10 cellular contexts compared by ENCODE assay signal in genomic region chr1:173861731-173862145, GRCh38. TPM values are rescaled to one million over a fixed set of nuclear protein-coding genes. Genes with fewer than 3 reads are reported as not detected.
DNase-seq lines count a peak whose midpoint lies in the region; ATAC-seq, FAIRE-seq and TF ChIP-seq lines count a peak whose summit lies in the region.
"Had no signal": no experiment of that assay in that cellular context is flagged by ENCODE, and none has a peak within 500 bp of the region (broad histone marks: within the 10 kb centered on the region; RNA-seq: fewer than 3 reads in every experiment).

No MANE protein-coding gene starts in this region.

- BruUV-seq in GM12878 (replicated peaks; lab: Mats Ljungman, UMichigan) = no TSS peak

- SMC1A ChIA-PET in GM12878 (lab: Charles Lee; ENCODE audit: uncharacterized antibody, unreplicated experiment) = interaction anchor here (1.4 to 2.2 kb wide), 2 partner anchors 15 to 1036 kb away, joined by 4 to 5 read pairs; no protein-coding TSS in a partner anchor

- peaks cover 4 to 35% of the 10 kb centered on the region in 2 experiments for H3K36me3 ChIP-seq in GM12878 (ENCODE audit: control insufficient read depth in 2 of 2, insufficient read depth in 2 of 2, low read length in 1 of 2)

- DNase-seq in CMK (ENCODE audit: low read depth) = peak; percentile 49
- peak; percentile 29 to 34 for DNase-seq in Kasumi-1 (lab: John Stamatoyannopoulos, UW)
- no peak for DNase-seq in GM12878 (ENCODE audit: low read depth, low spot score)
- no peak for DNase-seq in sciatic nerve (ENCODE audit: low spot score)
- no peak for DNase-seq in NCI-H510A treated with DMSO at 0.1 percent for 48 hours (lab: John Stamatoyannopoulos, UW)
- DNase-seq in NCI-H1092 treated with DMSO at 0.1 percent for 48 hours (lab: John Stamatoyannopoulos, UW) = no peak
- DNase-seq: DMS153, left ventricle myocardium superior, T-cell had no signal

- no peaks in the 10 kb centered on the region for H3K9me3 ChIP-seq in GM12878 (replicated peaks; ENCODE audit: control insufficient read depth, insufficient read depth, low read length)

- CTCF ChIA-PET in GM12878 (lab: Yijun Ruan, JAX) = interaction anchor here (0.7 kb wide), 1 partner anchor 432 kb away, joined by 3 read pairs; no protein-coding TSS in a partner anchor

- 80% methylated on average over 7 of the region's 7 CpGs for WGBS in GM12878 (ENCODE audit: insufficient coverage, insufficient replicate concordance, low lambda C conversion rate, missing lambda C conversion rate)

- no peak overlapping the region for H3K4me2 ChIP-seq in GM12878 (ENCODE audit: control insufficient read depth, insufficient read depth)

- FAIRE-seq in GM12878 (lab: Jason Lieb, UNC) = no peak

- no peak overlapping the region for H3K9ac ChIP-seq in GM12878 (ENCODE audit: control insufficient read depth, insufficient read depth, low read length)

- POLR2A ChIA-PET in GM12878 (lab: Charles Lee) = interaction anchor here (0.7 kb wide), 1 partner anchor 17 kb away, joined by 3 read pairs; no protein-coding TSS in a partner anchor

- H4K20me1 ChIP-seq in GM12878 (ENCODE audit: control insufficient read depth, insufficient read depth) = no peaks in the 10 kb centered on the region

- RAD21 ChIA-PET in GM12878 (lab: Charles Lee; ENCODE audit: unreplicated experiment) = no interaction called here

- in situ Hi-C loops in GM12878 (cut with MboI) = no loop called here

- peaks cover 4% of the 10 kb centered on the region; the same call in 1 of the 2 replicates for H3K4me1 ChIP-seq in GM12878 (ENCODE audit: control insufficient read depth, insufficient read depth, low read length)

- TF ChIP-seq RAD21 in GM12878 (IDR thresholded peaks at IDR 0.05; ENCODE audit: insufficient read depth, low read depth, low read length) = no peak

- ATAC-seq in GM12878 (peak; percentile 21), sciatic nerve (no peak)
- ATAC-seq: left ventricle myocardium superior, T-cell had no signal

- no peak overlapping the region for H3K27ac ChIP-seq in GM12878 (ENCODE audit: control insufficient read depth, insufficient read depth)

- H3K27me3 ChIP-seq in GM12878 (replicated peaks in 1 of 2; ENCODE audit: control insufficient read depth in 2 of 2, insufficient read depth in 2 of 2, low read length in 1 of 2) = no peaks in the 10 kb centered on the region

- no peak for TF ChIP-seq EP300 in GM12878 (IDR thresholded peaks at IDR 0.05; ENCODE audit: borderline replicate concordance in 1 of 2, control insufficient read depth in 1 of 2, low read depth in 2 of 2, low read length in 2 of 2)

- no peak for TF ChIP-seq CTCF in GM12878 (IDR thresholded peaks at IDR 0.05 in 2 of 3, conservative IDR thresholded peaks at IDR 0.05 in 1 of 3; ENCODE audit: control insufficient read depth in 2 of 3, extremely low read depth in 1 of 3, insufficient read depth in 1 of 3, low read depth in 3 of 3, low read length in 3 of 3)

- intact Hi-C loops in GM12878 (cut with micrococcal nuclease; ENCODE audit: unreplicated experiment) (loop anchor here (10.0 kb wide), 2 partner anchors 143 to 353 kb away; no protein-coding TSS in a partner anchor), sciatic nerve (cut with DNase I) (no loop called here)

- TF ChIP-seq POLR2A in GM12878 (IDR thresholded peaks at IDR 0.05; ENCODE audit: low read depth, low read length) = peak; percentile 33; the same call in 1 of the 2 replicates

- peaks cover 27% of the 10 kb centered on the region for H3K79me2 ChIP-seq in GM12878 (ENCODE audit: control insufficient read depth, insufficient read depth, low read length)

- H2AFZ ChIP-seq in GM12878 (ENCODE audit: control insufficient read depth, low read depth, low read length) = no peak overlapping the region

- no peak overlapping the region for H3K4me3 ChIP-seq in GM12878

RNA-seq across cellular contexts. Expression of gene GAS5, which starts 6.1 kb away (rescaled TPM):
- 994 and 1,015 TPM in 2 replicates for total RNA-seq in GM12878 (2013; cell fraction: nucleolus; rRNA removed)
- total RNA-seq in GM12878 (2014; rRNA removed) = 597 and 727 TPM in 2 replicates
- 722 and 746 TPM in 2 replicates for total RNA-seq in GM12878 (2014; rRNA removed; fragmentation: Illumina TruSeq; extraction: Trizol)
- 550 and 569 TPM in 2 replicates for total RNA-seq in GM12878 (2021)
- polyA plus RNA-seq in GM12878 (2011; ENCODE audit: low read depth) = 2,046 TPM
- 1,137 and 1,297 TPM in 2 replicates for polyA plus RNA-seq in GM12878 (2011; rRNA removed)
- 732 and 962 TPM in 2 replicates for polyA plus RNA-seq in GM12878 (2011; cell fraction: cytosol; rRNA removed)
- polyA plus RNA-seq in GM12878 (2011; cell fraction: nucleus; rRNA removed) = 885 and 889 TPM in 2 replicates
- polyA plus RNA-seq in GM12878 (2012) = 815 and 826 TPM in 2 replicates
- 810 and 918 TPM in 2 replicates for polyA plus RNA-seq in GM12878 (2014; fragmentation: Illumina TruSeq; extraction: Trizol)
- polyA plus RNA-seq in GM12878 (2014; fragmentation: Nextera tagmentation; extraction: Ambion mirVana) = 100 to 1,000 TPM; 804 to 930 TPM
- 561 and 676 TPM in 2 replicates for polyA plus RNA-seq in GM12878 (2014; rRNA removed)
- polyA plus RNA-seq in GM12878 (2016; fragmentation: Nextera tagmentation; extraction: Ambion mirVana) = 100 to 1,000 TPM; 289 TPM
- 526 and 827 TPM in 2 replicates for polyA minus RNA-seq in GM12878 (2011; rRNA and poly(A)+ RNA removed)
- polyA minus RNA-seq in GM12878 (2011; cell fraction: cytosol; rRNA and poly(A)+ RNA removed) = 227 and 318 TPM in 2 replicates
- 639 and 957 TPM in 2 replicates for polyA minus RNA-seq in GM12878 (2011; cell fraction: nucleus; rRNA and poly(A)+ RNA removed)
- total RNA-seq in sciatic nerve = 340 TPM

RNA-seq across cellular contexts. Expression of gene ZBTB37, which starts 6.4 kb away (rescaled TPM):
- total RNA-seq in GM12878 (2013; cell fraction: nucleolus; rRNA removed) = 36.9 and 37.7 TPM in 2 replicates
- 3.3 and 3.4 TPM in 2 replicates for total RNA-seq in GM12878 (2014; rRNA removed)
- 4.7 and 4.8 TPM in 2 replicates for total RNA-seq in GM12878 (2014; rRNA removed; fragmentation: Illumina TruSeq; extraction: Trizol)
- total RNA-seq in GM12878 (2021) = 5.2 and 5.7 TPM in 2 replicates
- 1.2 TPM for polyA plus RNA-seq in GM12878 (2011; ENCODE audit: low read depth)
- 4.9 and 6.7 TPM in 2 replicates for polyA plus RNA-seq in GM12878 (2011; rRNA removed)
- polyA plus RNA-seq in GM12878 (2011; cell fraction: cytosol; rRNA removed) = 2.3 TPM in 2 replicates
- 6.0 and 7.2 TPM in 2 replicates for polyA plus RNA-seq in GM12878 (2011; cell fraction: nucleus; rRNA removed)
- 1.4 TPM in 2 replicates for polyA plus RNA-seq in GM12878 (2012)
- polyA plus RNA-seq in GM12878 (2014; fragmentation: Illumina TruSeq; extraction: Trizol) = 2.3 and 3.2 TPM in 2 replicates
- polyA plus RNA-seq in GM12878 (2014; fragmentation: Nextera tagmentation; extraction: Ambion mirVana) = under 1 TPM; 0.16 to 0.29 TPM
- 1.1 and 1.4 TPM in 2 replicates for polyA plus RNA-seq in GM12878 (2014; rRNA removed)
- polyA plus RNA-seq in GM12878 (2016; fragmentation: Nextera tagmentation; extraction: Ambion mirVana) = 1 to 10 TPM in 1 of 2 experiments, under 1 TPM in 1; 0.95 to 1.6 TPM
- 18.6 and 19.6 TPM in 2 replicates for polyA minus RNA-seq in GM12878 (2011; rRNA and poly(A)+ RNA removed)
- polyA minus RNA-seq in GM12878 (2011; cell fraction: cytosol; rRNA and poly(A)+ RNA removed) = 2.8 and 3.2 TPM in 2 replicates
- 7.3 and 9.1 TPM in 2 replicates for polyA minus RNA-seq in GM12878 (2011; cell fraction: nucleus; rRNA and poly(A)+ RNA removed)
- total RNA-seq in sciatic nerve = 26.5 TPM

RNA-seq across cellular contexts. Expression of gene CENPL, which starts 37.1 kb away (rescaled TPM):
- 18.7 and 21.6 TPM in 2 replicates for total RNA-seq in GM12878 (2013; cell fraction: nucleolus; rRNA removed)
- total RNA-seq in GM12878 (2014; rRNA removed) (27.6 and 31.0 TPM in 2 replicates), GM12878 (2014; rRNA removed; fragmentation: Illumina TruSeq; extraction: Trizol) (25.8 and 32.1 TPM in 2 replicates), GM12878 (2021) (16.5 and 19.3 TPM in 2 replicates), sciatic nerve (6.2 TPM)
- polyA plus RNA-seq in GM12878 (2011; ENCODE audit: low read depth) = 9.2 TPM
- polyA plus RNA-seq in GM12878 (2011; rRNA removed) (21.2 and 28.6 TPM in 2 replicates), GM12878 (2014; fragmentation: Illumina TruSeq; extraction: Trizol) (20.8 and 20.9 TPM in 2 replicates), GM12878 (2014; fragmentation: Nextera tagmentation; extraction: Ambion mirVana) (10 to 100 TPM; 14.9 to 26.7 TPM), GM12878 (2014; rRNA removed) (19.6 and 22.4 TPM in 2 replicates), GM12878 (2016; fragmentation: Nextera tagmentation; extraction: Ambion mirVana) (10 to 100 TPM; 26.5 to 26.7 TPM)
- 10.7 and 11.3 TPM in 2 replicates for polyA plus RNA-seq in GM12878 (2011; cell fraction: cytosol; rRNA removed)
- polyA plus RNA-seq in GM12878 (2011; cell fraction: nucleus; rRNA removed) = 4.6 and 5.4 TPM in 2 replicates
- polyA plus RNA-seq in GM12878 (2012) = 9.1 and 9.9 TPM in 2 replicates
- polyA minus RNA-seq in GM12878 (2011; rRNA and poly(A)+ RNA removed) = 20.1 and 21.5 TPM in 2 replicates
- polyA minus RNA-seq in GM12878 (2011; cell fraction: cytosol; rRNA and poly(A)+ RNA removed) = 9.2 and 9.8 TPM in 2 replicates
- polyA minus RNA-seq in GM12878 (2011; cell fraction: nucleus; rRNA and poly(A)+ RNA removed) = 10.4 and 17.9 TPM in 2 replicates

RNA-seq across cellular contexts. Expression of gene DARS2, which starts 37.3 kb away (rescaled TPM):
- total RNA-seq in GM12878 (2013; cell fraction: nucleolus; rRNA removed) = 47.7 and 48.4 TPM in 2 replicates
- 32.0 and 36.3 TPM in 2 replicates for total RNA-seq in GM12878 (2014; rRNA removed)
- total RNA-seq in GM12878 (2014; rRNA removed; fragmentation: Illumina TruSeq; extraction: Trizol) = 40.6 and 41.6 TPM in 2 replicates
- total RNA-seq in GM12878 (2021) = 32.7 and 35.4 TPM in 2 replicates
- polyA plus RNA-seq in GM12878 (2011; ENCODE audit: low read depth) = 11.6 TPM
- 65.9 and 80.4 TPM in 2 replicates for polyA plus RNA-seq in GM12878 (2011; rRNA removed)
- 40.6 and 43.9 TPM in 2 replicates for polyA plus RNA-seq in GM12878 (2011; cell fraction: cytosol; rRNA removed)
- 32.0 and 33.2 TPM in 2 replicates for polyA plus RNA-seq in GM12878 (2011; cell fraction: nucleus; rRNA removed)
- polyA plus RNA-seq in GM12878 (2012) = 13.2 and 18.8 TPM in 2 replicates
- polyA plus RNA-seq in GM12878 (2014; fragmentation: Illumina TruSeq; extraction: Trizol) = 50.4 and 60.4 TPM in 2 replicates
- 10 to 100 TPM; 23.9 to 25.2 TPM for polyA plus RNA-seq in GM12878 (2014; fragmentation: Nextera tagmentation; extraction: Ambion mirVana)
- 29.4 and 34.0 TPM in 2 replicates for polyA plus RNA-seq in GM12878 (2014; rRNA removed)
- 10 to 100 TPM; 64.2 to 69.7 TPM for polyA plus RNA-seq in GM12878 (2016; fragmentation: Nextera tagmentation; extraction: Ambion mirVana)
- polyA minus RNA-seq in GM12878 (2011; rRNA and poly(A)+ RNA removed) = 52.7 and 59.2 TPM in 2 replicates
- 17.9 and 21.3 TPM in 2 replicates for polyA minus RNA-seq in GM12878 (2011; cell fraction: cytosol; rRNA and poly(A)+ RNA removed)
- polyA minus RNA-seq in GM12878 (2011; cell fraction: nucleus; rRNA and poly(A)+ RNA removed) = 19.6 and 33.3 TPM in 2 replicates
- total RNA-seq in sciatic nerve = 10.2 TPM

RNA-seq across cellular contexts. Expression of gene SERPINC1, which starts 55.4 kb away (rescaled TPM):
- total RNA-seq in GM12878 (2013; cell fraction: nucleolus; rRNA removed) = not detected in 2 replicates
- not detected in 2 replicates for total RNA-seq in GM12878 (2014; rRNA removed)
- not detected in 2 replicates for total RNA-seq in GM12878 (2014; rRNA removed; fragmentation: Illumina TruSeq; extraction: Trizol)
- 0.44 and 0.61 TPM in 2 replicates for total RNA-seq in GM12878 (2021)
- not detected for polyA plus RNA-seq in GM12878 (2011; ENCODE audit: low read depth)
- polyA plus RNA-seq in GM12878 (2011; rRNA removed) = not detected in 2 replicates
- not detected in 2 replicates for polyA plus RNA-seq in GM12878 (2011; cell fraction: cytosol; rRNA removed)
- 0.41 TPM in 1 of 2 replicates, not detected in the other for polyA plus RNA-seq in GM12878 (2011; cell fraction: nucleus; rRNA removed)
- not detected in 2 replicates for polyA plus RNA-seq in GM12878 (2012)
- polyA plus RNA-seq in GM12878 (2014; fragmentation: Illumina TruSeq; extraction: Trizol) = not detected in 2 replicates
- polyA plus RNA-seq in GM12878 (2014; fragmentation: Nextera tagmentation; extraction: Ambion mirVana) = under 1 TPM in 1 of 2 experiments, not detected in 1; 0.11 TPM
- polyA plus RNA-seq in GM12878 (2014; rRNA removed) = not detected in 2 replicates
- not detected for polyA plus RNA-seq in GM12878 (2016; fragmentation: Nextera tagmentation; extraction: Ambion mirVana)
- polyA minus RNA-seq in GM12878 (2011; rRNA and poly(A)+ RNA removed) = not detected in 2 replicates
- not detected in 2 replicates for polyA minus RNA-seq in GM12878 (2011; cell fraction: cytosol; rRNA and poly(A)+ RNA removed)
- polyA minus RNA-seq in GM12878 (2011; cell fraction: nucleus; rRNA and poly(A)+ RNA removed) = not detected in 2 replicates
- not detected for total RNA-seq in sciatic nerve
- total RNA-seq: LHCN-M2 had no signal

Comparison
In these comparisons a context has a peak if more than half of its experiments do, and no peak if none do; other contexts are left out.
1. DNase-seq: peak in CMK (single experiment) and Kasumi-1 (2 of 2); none in GM12878 (single experiment), sciatic nerve (single experiment), NCI-H510A treated with DMSO at 0.1 percent for 48 hours (single experiment) and NCI-H1092 treated with DMSO at 0.1 percent for 48 hours (single experiment).